1 cellular context compared by ENCODE assay signal in genomic region chr1:114075546-114076249, GRCh38.
A peak's percentile ranks its signal among the peaks of the same experiment; 100 is the strongest.
TF ChIP-seq lines count a peak whose summit lies in the region.

No MANE protein-coding gene starts in this region.

TF ChIP-seq in HEK293, 187 proteins besides CTCF, POLR2A, EP300 and RAD21 (continued from another document and continues in another):
- TF ChIP-seq ZNF561 (tag by site-specific recombination; IDR thresholded peaks at IDR 0.05; ENCODE audit: borderline replicate concordance) (0 out of 2 replicates have a peak, but pooled peaks have one; percentile 54), ZNF600 (tag by site-specific recombination; IDR thresholded peaks at IDR 0.05) (no peak), KLF16 (tag by site-specific recombination; IDR thresholded peaks at IDR 0.05) (no peak), KLF8 (tag by site-specific recombination; IDR thresholded peaks at IDR 0.05) (no peak), ZBTB8A (tag by site-specific recombination; IDR thresholded peaks at IDR 0.05) (peak; percentile 34; the same call in 1 of the 2 replicates), ZNF157 (tag by site-specific recombination; IDR thresholded peaks at IDR 0.05) (no peak), ZNF214 (tag by site-specific recombination; IDR thresholded peaks at IDR 0.05; ENCODE audit: borderline replicate concordance) (no peak), MZF1 (tag by site-specific recombination; IDR thresholded peaks at IDR 0.05; ENCODE audit: borderline replicate concordance) (no peak), ZNF211 (tag by site-specific recombination; IDR thresholded peaks at IDR 0.05; ENCODE audit: low read depth) (no peak), PRDM1 (tag by site-specific recombination; IDR thresholded peaks at IDR 0.05) (no peak), SCRT2 (tag by site-specific recombination; IDR thresholded peaks at IDR 0.05) (no peak), ZNF610 (tag by site-specific recombination; IDR thresholded peaks at IDR 0.05; ENCODE audit: borderline replicate concordance) (no peak), ZNF416 (tag by site-specific recombination; IDR thresholded peaks at IDR 0.05) (no peak), ZNF670 (tag by site-specific recombination; IDR thresholded peaks at IDR 0.05; ENCODE audit: low read depth) (no peak), KLF9 (tag by site-specific recombination; IDR thresholded peaks at IDR 0.05; ENCODE audit: low read depth) (no peak), ZNF350 (tag by site-specific recombination; IDR thresholded peaks at IDR 0.05) (no peak), ZBTB6 (tag by site-specific recombination; IDR thresholded peaks at IDR 0.05) (no peak), KLF17 (tag by site-specific recombination; IDR thresholded peaks at IDR 0.05) (0 out of 2 replicates have a peak, but pooled peaks have one; percentile 33), ZNF354C (tag by site-specific recombination; IDR thresholded peaks at IDR 0.05; ENCODE audit: borderline replicate concordance, low read depth) (no peak), HOXC10 (CRISPR knock-in tag; IDR thresholded peaks at IDR 0.05) (no peak), ZNF114 (tag by site-specific recombination; IDR thresholded peaks at IDR 0.05) (no peak), ZNF585B (tag by site-specific recombination; IDR thresholded peaks at IDR 0.05) (no peak), GLI2 (tag by site-specific recombination; IDR thresholded peaks at IDR 0.05; ENCODE audit: borderline replicate concordance, low read depth) (peak; percentile 49; the same call in 1 of the 2 replicates), TSHZ1 (tag by site-specific recombination; IDR thresholded peaks at IDR 0.05; ENCODE audit: borderline replicate concordance) (peak; percentile 53; the same call in 1 of the 2 replicates), ZNF629 (tag by site-specific recombination; IDR thresholded peaks at IDR 0.05) (no peak), ZSCAN16 (tag by site-specific recombination; IDR thresholded peaks at IDR 0.05) (no peak), ZNF391 (tag by site-specific recombination; IDR thresholded peaks at IDR 0.05; ENCODE audit: borderline replicate concordance, low read depth) (no peak), ZBTB1 (tag by site-specific recombination; IDR thresholded peaks at IDR 0.05) (no peak), ZNF140 (tag by site-specific recombination; IDR thresholded peaks at IDR 0.05) (no peak)
- TF ChIP-seq, protein P1, sequence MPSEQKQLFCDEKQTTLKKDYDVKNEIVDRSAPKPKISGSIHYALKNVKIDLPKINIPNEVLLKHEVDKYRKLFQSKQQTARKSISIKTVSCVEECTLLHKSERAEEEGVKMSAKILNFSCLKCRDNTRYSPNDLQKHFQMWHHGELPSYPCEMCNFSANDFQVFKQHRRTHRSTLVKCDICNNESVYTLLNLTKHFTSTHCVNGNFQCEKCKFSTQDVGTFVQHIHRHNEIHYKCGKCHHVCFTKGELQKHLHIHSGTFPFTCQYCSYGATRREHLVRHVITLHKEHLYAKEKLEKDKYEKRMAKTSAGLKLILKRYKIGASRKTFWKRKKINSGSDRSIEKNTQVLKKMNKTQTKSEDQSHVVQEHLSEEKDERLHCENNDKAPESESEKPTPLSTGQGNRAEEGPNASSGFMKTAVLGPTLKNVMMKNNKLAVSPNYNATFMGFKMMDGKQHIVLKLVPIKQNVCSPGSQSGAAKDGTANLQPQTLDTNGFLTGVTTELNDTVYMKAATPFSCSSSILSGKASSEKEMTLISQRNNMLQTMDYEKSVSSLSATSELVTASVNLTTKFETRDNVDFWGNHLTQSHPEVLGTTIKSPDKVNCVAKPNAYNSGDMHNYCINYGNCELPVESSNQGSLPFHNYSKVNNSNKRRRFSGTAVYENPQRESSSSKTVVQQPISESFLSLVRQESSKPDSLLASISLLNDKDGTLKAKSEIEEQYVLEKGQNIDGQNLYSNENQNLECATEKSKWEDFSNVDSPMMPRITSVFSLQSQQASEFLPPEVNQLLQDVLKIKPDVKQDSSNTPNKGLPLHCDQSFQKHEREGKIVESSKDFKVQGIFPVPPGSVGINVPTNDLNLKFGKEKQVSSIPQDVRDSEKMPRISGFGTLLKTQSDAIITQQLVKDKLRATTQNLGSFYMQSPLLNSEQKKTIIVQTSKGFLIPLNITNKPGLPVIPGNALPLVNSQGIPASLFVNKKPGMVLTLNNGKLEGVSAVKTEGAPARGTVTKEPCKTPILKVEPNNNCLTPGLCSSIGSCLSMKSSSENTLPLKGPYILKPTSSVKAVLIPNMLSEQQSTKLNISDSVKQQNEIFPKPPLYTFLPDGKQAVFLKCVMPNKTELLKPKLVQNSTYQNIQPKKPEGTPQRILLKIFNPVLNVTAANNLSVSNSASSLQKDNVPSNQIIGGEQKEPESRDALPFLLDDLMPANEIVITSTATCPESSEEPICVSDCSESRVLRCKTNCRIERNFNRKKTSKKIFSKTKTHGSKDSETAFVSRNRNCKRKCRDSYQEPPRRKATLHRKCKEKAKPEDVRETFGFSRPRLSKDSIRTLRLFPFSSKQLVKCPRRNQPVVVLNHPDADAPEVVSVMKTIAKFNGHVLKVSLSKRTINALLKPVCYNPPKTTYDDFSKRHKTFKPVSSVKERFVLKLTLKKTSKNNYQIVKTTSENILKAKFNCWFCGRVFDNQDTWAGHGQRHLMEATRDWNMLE (tag by site-specific recombination; conservative IDR thresholded peaks at IDR 0.05; ENCODE audit: low read depth), result no peak
- TF ChIP-seq, protein P2, sequence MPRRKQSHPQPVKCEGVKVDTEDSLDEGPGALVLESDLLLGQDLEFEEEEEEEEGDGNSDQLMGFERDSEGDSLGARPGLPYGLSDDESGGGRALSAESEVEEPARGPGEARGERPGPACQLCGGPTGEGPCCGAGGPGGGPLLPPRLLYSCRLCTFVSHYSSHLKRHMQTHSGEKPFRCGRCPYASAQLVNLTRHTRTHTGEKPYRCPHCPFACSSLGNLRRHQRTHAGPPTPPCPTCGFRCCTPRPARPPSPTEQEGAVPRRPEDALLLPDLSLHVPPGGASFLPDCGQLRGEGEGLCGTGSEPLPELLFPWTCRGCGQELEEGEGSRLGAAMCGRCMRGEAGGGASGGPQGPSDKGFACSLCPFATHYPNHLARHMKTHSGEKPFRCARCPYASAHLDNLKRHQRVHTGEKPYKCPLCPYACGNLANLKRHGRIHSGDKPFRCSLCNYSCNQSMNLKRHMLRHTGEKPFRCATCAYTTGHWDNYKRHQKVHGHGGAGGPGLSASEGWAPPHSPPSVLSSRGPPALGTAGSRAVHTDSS (tag by site-specific recombination; IDR thresholded peaks at IDR 0.05), result no peak
- TF ChIP-seq, protein P3, sequence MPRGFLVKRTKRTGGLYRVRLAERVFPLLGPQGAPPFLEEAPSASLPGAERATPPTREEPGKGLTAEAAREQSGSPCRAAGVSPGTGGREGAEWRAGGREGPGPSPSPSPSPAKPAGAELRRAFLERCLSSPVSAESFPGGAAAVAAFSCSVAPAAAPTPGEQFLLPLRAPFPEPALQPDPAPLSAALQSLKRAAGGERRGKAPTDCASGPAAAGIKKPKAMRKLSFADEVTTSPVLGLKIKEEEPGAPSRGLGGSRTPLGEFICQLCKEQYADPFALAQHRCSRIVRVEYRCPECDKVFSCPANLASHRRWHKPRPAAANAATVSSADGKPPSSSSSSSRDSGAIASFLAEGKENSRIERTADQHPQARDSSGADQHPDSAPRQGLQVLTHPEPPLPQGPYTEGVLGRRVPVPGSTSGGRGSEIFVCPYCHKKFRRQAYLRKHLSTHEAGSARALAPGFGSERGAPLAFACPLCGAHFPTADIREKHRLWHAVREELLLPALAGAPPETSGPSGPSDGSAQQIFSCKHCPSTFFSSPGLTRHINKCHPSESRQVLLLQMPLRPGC (tag by site-specific recombination; IDR thresholded peaks at IDR 0.05), result 0 out of 2 replicates have a peak, but pooled peaks have one; percentile 37
- TF ChIP-seq, protein P4, sequence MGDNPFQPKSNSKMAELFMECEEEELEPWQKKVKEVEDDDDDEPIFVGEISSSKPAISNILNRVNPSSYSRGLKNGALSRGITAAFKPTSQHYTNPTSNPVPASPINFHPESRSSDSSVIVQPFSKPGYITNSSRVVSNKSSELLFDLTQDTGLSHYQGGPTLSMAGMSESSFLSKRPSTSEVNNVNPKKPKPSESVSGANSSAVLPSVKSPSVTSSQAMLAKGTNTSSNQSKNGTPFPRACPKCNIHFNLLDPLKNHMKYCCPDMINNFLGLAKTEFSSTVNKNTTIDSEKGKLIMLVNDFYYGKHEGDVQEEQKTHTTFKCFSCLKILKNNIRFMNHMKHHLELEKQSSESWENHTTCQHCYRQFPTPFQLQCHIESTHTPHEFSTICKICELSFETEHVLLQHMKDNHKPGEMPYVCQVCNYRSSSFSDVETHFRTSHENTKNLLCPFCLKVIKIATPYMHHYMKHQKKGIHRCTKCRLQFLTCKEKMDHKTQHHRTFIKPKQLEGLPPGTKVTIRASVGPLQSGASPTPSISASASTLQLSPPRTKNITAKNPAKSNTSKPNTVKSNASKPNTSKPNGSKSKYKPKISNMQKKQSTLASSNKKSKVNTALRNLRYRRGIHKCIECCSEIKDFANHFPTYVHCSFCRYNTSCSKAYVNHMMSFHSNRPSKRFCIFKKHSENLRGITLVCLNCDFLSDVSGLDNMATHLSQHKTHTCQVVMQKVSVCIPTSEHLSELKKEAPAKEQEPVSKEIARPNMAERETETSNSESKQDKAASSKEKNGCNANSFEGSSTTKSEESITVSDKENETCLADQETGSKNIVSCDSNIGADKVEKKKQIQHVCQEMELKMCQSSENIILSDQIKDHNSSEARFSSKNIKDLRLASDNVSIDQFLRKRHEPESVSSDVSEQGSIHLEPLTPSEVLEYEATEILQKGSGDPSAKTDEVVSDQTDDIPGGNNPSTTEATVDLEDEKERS (tag by site-specific recombination; IDR thresholded peaks at IDR 0.05), result no peak
- TF ChIP-seq, protein P5, sequence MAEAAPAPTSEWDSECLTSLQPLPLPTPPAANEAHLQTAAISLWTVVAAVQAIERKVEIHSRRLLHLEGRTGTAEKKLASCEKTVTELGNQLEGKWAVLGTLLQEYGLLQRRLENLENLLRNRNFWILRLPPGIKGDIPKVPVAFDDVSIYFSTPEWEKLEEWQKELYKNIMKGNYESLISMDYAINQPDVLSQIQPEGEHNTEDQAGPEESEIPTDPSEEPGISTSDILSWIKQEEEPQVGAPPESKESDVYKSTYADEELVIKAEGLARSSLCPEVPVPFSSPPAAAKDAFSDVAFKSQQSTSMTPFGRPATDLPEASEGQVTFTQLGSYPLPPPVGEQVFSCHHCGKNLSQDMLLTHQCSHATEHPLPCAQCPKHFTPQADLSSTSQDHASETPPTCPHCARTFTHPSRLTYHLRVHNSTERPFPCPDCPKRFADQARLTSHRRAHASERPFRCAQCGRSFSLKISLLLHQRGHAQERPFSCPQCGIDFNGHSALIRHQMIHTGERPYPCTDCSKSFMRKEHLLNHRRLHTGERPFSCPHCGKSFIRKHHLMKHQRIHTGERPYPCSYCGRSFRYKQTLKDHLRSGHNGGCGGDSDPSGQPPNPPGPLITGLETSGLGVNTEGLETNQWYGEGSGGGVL (tag by site-specific recombination; IDR thresholded peaks at IDR 0.05), result no peak
